In genomic region chrX:47650164-47651042, GRCh38 we compare ENCODE assay signal across 8 cellular contexts. TPM values are rescaled to one million over a fixed set of nuclear protein-coding genes. Genes with fewer than 3 reads are reported as not detected.
A peak's percentile ranks its signal among the peaks of the same experiment; 100 is the strongest.
DNase-seq lines count a peak whose midpoint lies in the region; ATAC-seq and TF ChIP-seq lines count a peak whose summit lies in the region.

TSS of gene ELK1 (minus strand) at chrX:47650563. CDS start at chrX:47641441, 9,122 bp downstream.

- peak; percentile 91 for DNase-seq in NCI-H774 (lab: John Stamatoyannopoulos, UW)
- peak; percentile 94 for DNase-seq in activated CD4-positive, alpha-beta memory T cell treated with anti-CD3 and anti-CD28 coated beads for 36 hours
- DNase-seq in dermis microvascular lymphatic vessel endothelial cell (ENCODE audit: low read depth in 2 of 2) = peak; percentile 95 to 98
- DNase-seq in stimulated activated CD4-positive, alpha-beta T cell treated with anti-CD3 and anti-CD28 coated beads, Interleukin-4, amount 100 ng/mL, for 24 hours = peak; percentile 88

- no peaks in the 10 kb centered on the region for H3K27me3 ChIP-seq in liver (ENCODE audit: control insufficient read depth in 4 of 4, insufficient read depth in 4 of 4, low read length in 3 of 4)

- CTCF ChIA-PET in activated CD4-positive, alpha-beta memory T cell treated with anti-CD3 and anti-CD28 coated beads for 36 hours (lab: Charles Lee) = no interaction called here

- no peak for TF ChIP-seq RAD21 in liver (IDR thresholded peaks at IDR 0.05)

- ATAC-seq in GM19395 (IDR thresholded peaks at IDR 0.05; ENCODE audit: unreplicated experiment) = peak; percentile 90
- ATAC-seq in HG03565 (IDR thresholded peaks at IDR 0.05; ENCODE audit: unreplicated experiment) = peak; percentile 75

- POLR2A ChIA-PET in activated CD4-positive, alpha-beta memory T cell treated with anti-CD3 and anti-CD28 coated beads for 36 hours (lab: Charles Lee) = interaction anchor here (0.8 to 1.9 kb wide), 2 partner anchors 11 to 94 kb away, joined by 5 to 6 read pairs; no protein-coding TSS in a partner anchor

- intact Hi-C loops in activated CD4-positive, alpha-beta memory T cell treated with anti-CD3 and anti-CD28 coated beads for 36 hours (cut with micrococcal nuclease) = loop anchor here (1.0 to 10.0 kb wide), 6 partner anchors 8 to 506 kb away; partner anchors contain the start of genes ARAF, NDUFB11, RBM10 and TIMP1

- whole genome bisulfite sequencing in liver = under 1% methylated on average over 65 of the region's 65 CpGs

- H3K27ac ChIP-seq in C4-2B (peak within 1 kb of the TSS; percentile 87), liver (ENCODE audit: low read depth in 1 of 2, low read length in 2 of 2) (peak within 1 kb of the TSS; percentile 94 to 98)

- peak within 1 kb of the TSS; percentile 61 to 75 (median 73) for H3K4me3 ChIP-seq in liver (ENCODE audit: low read depth in 1 of 3, low read length in 3 of 3)

- peaks cover 48% of the 10 kb centered on the region for H3K36me3 Mint-ChIP-seq in activated CD4-positive, alpha-beta memory T cell treated with anti-CD3 and anti-CD28 coated beads for 36 hours

- H3K4me1 Mint-ChIP-seq in activated CD4-positive, alpha-beta memory T cell treated with anti-CD3 and anti-CD28 coated beads for 36 hours (ENCODE audit: low read depth) = peaks cover 41% of the 10 kb centered on the region

- H3K27me3 Mint-ChIP-seq in activated CD4-positive, alpha-beta memory T cell treated with anti-CD3 and anti-CD28 coated beads for 36 hours = no peaks in the 10 kb centered on the region

- TF ChIP-seq CTCF in C4-2B (conservative IDR thresholded peaks at IDR 0.05) (no peak), liver (IDR thresholded peaks at IDR 0.05; ENCODE audit: low read depth, low read length, missing input control) (no peak)

- H3K9me3 Mint-ChIP-seq in activated CD4-positive, alpha-beta memory T cell treated with anti-CD3 and anti-CD28 coated beads for 36 hours = no peaks in the 10 kb centered on the region

- H3K4me3 Mint-ChIP-seq in activated CD4-positive, alpha-beta memory T cell treated with anti-CD3 and anti-CD28 coated beads for 36 hours = peak within 1 kb of the TSS; percentile 84

- peaks cover 6 to 32% (median 13%) of the 10 kb centered on the region in 4 donors for H3K4me1 ChIP-seq in liver (ENCODE audit: control insufficient read depth in 4 of 4, insufficient read depth in 4 of 4, low read length in 3 of 4)

- H3K9ac ChIP-seq in liver (ENCODE audit: low read depth in 1 of 2, low read length in 2 of 2) = peak within 1 kb of the TSS; percentile 10 to 58

- no peaks in the 10 kb centered on the region for H3K9me3 ChIP-seq in liver (ENCODE audit: control insufficient read depth in 4 of 4, low read length in 3 of 4)

- peaks cover 0 to 7% (median 4%) of the 10 kb centered on the region in 4 donors for H3K36me3 ChIP-seq in liver (ENCODE audit: control insufficient read depth in 4 of 4, insufficient read depth in 3 of 4, low read depth in 1 of 4, low read length in 3 of 4)

- H3K27ac Mint-ChIP-seq in activated CD4-positive, alpha-beta memory T cell treated with anti-CD3 and anti-CD28 coated beads for 36 hours = peak within 1 kb of the TSS; percentile 93

TF ChIP-seq in liver, 16 proteins besides CTCF, POLR2A, EP300 and RAD21:
- TF ChIP-seq SP1 (IDR thresholded peaks at IDR 0.05) = peak; percentile 81
- TF ChIP-seq MAX (IDR thresholded peaks at IDR 0.05) = peak; percentile 73
- no peak for TF ChIP-seq TAF1 (conservative IDR thresholded peaks at IDR 0.05)
- peak; percentile 85 for TF ChIP-seq YY1 (IDR thresholded peaks at IDR 0.05)
- peak in 1 of 2 donors; percentile 46 for TF ChIP-seq GABPA (IDR thresholded peaks at IDR 0.05 in 1 of 2, conservative IDR thresholded peaks at IDR 0.05 in 1 of 2)
- peak; percentile 15 for TF ChIP-seq NR2F2 (IDR thresholded peaks at IDR 0.05)
- no peak for TF ChIP-seq FOXA2 (IDR thresholded peaks at IDR 0.05)
- TF ChIP-seq EGR1 (IDR thresholded peaks at IDR 0.05; ENCODE audit: low read depth in 2 of 2) = peak; percentile 81 to 89
- peak; percentile 27 for TF ChIP-seq FOXA1 (IDR thresholded peaks at IDR 0.05)
- TF ChIP-seq JUND (IDR thresholded peaks at IDR 0.05) = no peak
- TF ChIP-seq RXRA (IDR thresholded peaks at IDR 0.05) = peak; percentile 8 to 22
- no peak for TF ChIP-seq ATF3 (IDR thresholded peaks at IDR 0.05)
- peak; percentile 15 to 29 for TF ChIP-seq HNF4A (conservative IDR thresholded peaks at IDR 0.05)
- no peak for TF ChIP-seq ZBTB33 (IDR thresholded peaks at IDR 0.05)
- TF ChIP-seq HNF4G (IDR thresholded peaks at IDR 0.05) = no peak
- TF ChIP-seq REST (IDR thresholded peaks at IDR 0.05) = no peak
TF ChIP-seq in liver: peak in this region for 9.

RNA-seq across cellular contexts. Expression of gene ELK1, which starts in this region (rescaled TPM):
- 10 to 100 TPM; 93.6 to 95.3 TPM for total RNA-seq in activated CD4-positive, alpha-beta memory T cell treated with anti-CD3 and anti-CD28 coated beads for 36 hours
- total RNA-seq in dermis microvascular lymphatic vessel endothelial cell (8.6 and 14.7 TPM in 2 replicates), liver (10 to 100 TPM in 1 of 2 donors, 1 to 10 TPM in 1; 6.2 to 14.1 TPM)
- 10 to 100 TPM in 1 of 2 donors, 1 to 10 TPM in 1; 9.1 to 20.2 TPM for polyA plus RNA-seq in liver

Comparison
In these comparisons a context has a peak if more than half of its experiments do, and no peak if none do; other contexts are left out.
1. Peak in every context shown above with its lines: DNase-seq, ATAC-seq, H3K4me3 ChIP-seq and H3K27ac ChIP-seq.